ENCODE assay signal across 8 cellular contexts in genomic region chr5:74641014-74641777, GRCh38. TPM values are rescaled to one million over a fixed set of nuclear protein-coding genes. Genes with fewer than 3 reads are reported as not detected.
DNase-seq lines count a peak whose midpoint lies in the region; ATAC-seq, FAIRE-seq and TF ChIP-seq lines count a peak whose summit lies in the region.

No MANE protein-coding gene starts in this region.

- POLR2A ChIA-PET in K562 (lab: Yijun Ruan, JAX): interaction anchor here (0.6 to 1.9 kb wide), 6 partner anchors 14 to 566 kb away, joined by 3 to 5 read pairs (median 4); no protein-coding TSS in a partner anchor

- CTCF ChIA-PET in K562 (lab: Yijun Ruan, JAX; ENCODE audit: low intra/inter-chr PET ratio): interaction anchor here (1.1 kb wide), 1 partner anchor 739 kb away, joined by 3 read pairs; no protein-coding TSS in a partner anchor

- no peak for TF ChIP-seq CTCF in GM20000 (IDR thresholded peaks at IDR 0.05; ENCODE audit: extremely low read depth, missing control alignments)
- no peak for TF ChIP-seq CTCF in HL-60 (IDR thresholded peaks at IDR 0.05; ENCODE audit: insufficient read depth, low read length)
- no peak for TF ChIP-seq CTCF in K562 (IDR thresholded peaks at IDR 0.05 in 2 of 3, conservative IDR thresholded peaks at IDR 0.05 in 1 of 3; ENCODE audit: insufficient read depth in 2 of 3, low read depth in 1 of 3, low read length in 3 of 3)
- TF ChIP-seq CTCF in retinal pigment epithelial cell (conservative IDR thresholded peaks at IDR 0.05; ENCODE audit: low read depth, low read length): no peak

- H3K4me3 ChIP-seq in HL-60 (replicated peaks; ENCODE audit: insufficient read depth, low read length) (peak overlapping the region; percentile 66), K562 (peak overlapping the region; percentile 36), iPS-18a (ENCODE audit: low read length) (peak overlapping the region; percentile 72), retinal pigment epithelial cell (ENCODE audit: low read length) (peak overlapping the region; percentile 95)

- H3K27me3 ChIP-seq in HL-60 (ENCODE audit: insufficient read depth, poor library complexity, severe bottlenecking): no peaks in the 10 kb centered on the region
- peaks cover 16 to 42% of the 10 kb centered on the region in 2 experiments; a peak in 4 of 5 replicates for H3K27me3 ChIP-seq in K562 (ENCODE audit: control insufficient read depth in 2 of 2, insufficient read depth in 2 of 2, low read length in 2 of 2)
- peaks cover 35% of the 10 kb centered on the region for H3K27me3 ChIP-seq in iPS-18a (ENCODE audit: control insufficient read depth, insufficient read depth, low read length)

- H3K4me1 ChIP-seq in K562 (replicated peaks in 1 of 2; ENCODE audit: control insufficient read depth in 2 of 2, insufficient read depth in 2 of 2, low read length in 2 of 2) (peaks cover 9 to 19% of the 10 kb centered on the region in 2 experiments; a peak in 3 of 5 replicates), iPS-18a (ENCODE audit: control insufficient read depth, low read depth, low read length) (peaks cover 12% of the 10 kb centered on the region)

- WGBS in K562 (ENCODE audit: insufficient coverage, low coverage, missing lambda C conversion rate): 3% methylated on average over 39 of the region's 42 CpGs

- no peak for FAIRE-seq in K562 (lab: Jason Lieb, UNC)

- H3K9me3 ChIP-seq in K562 (replicated peaks; ENCODE audit: control insufficient read depth, insufficient read depth, low read depth, low read length) (no peaks in the 10 kb centered on the region), iPS-18a (ENCODE audit: control insufficient read depth, low read depth, low read length) (no peaks in the 10 kb centered on the region)

- ATAC-seq in K562: peak; percentile 13

- H3K27ac ChIP-seq in HL-60 (replicated peaks) (peak overlapping the region; percentile 53), K562 (ENCODE audit: extremely low read depth, low read depth, low read length) (no peak overlapping the region; the same call in 2 of the 3 replicates), iPS-18a (ENCODE audit: low read length) (peak overlapping the region; percentile 21)

- no peak for TF ChIP-seq POLR2A in K562 (conservative IDR thresholded peaks at IDR 0.05)

- no peak for TF ChIP-seq EP300 in K562 (IDR thresholded peaks at IDR 0.05; ENCODE audit: low read length)

- peak overlapping the region; percentile 65; the same call in 1 of the 2 replicates for H2AFZ ChIP-seq in K562 (ENCODE audit: low read depth, low read length)

- 0 out of 4 replicates have a peak overlapping the region, but pooled peaks of 1 of the 2 experiments have one; percentile 50 for H3K9ac ChIP-seq in K562 (ENCODE audit: insufficient read depth in 1 of 2, low read depth in 2 of 2, low read length in 2 of 2)
- H3K9ac ChIP-seq in iPS-18a (ENCODE audit: low read length): peak overlapping the region; percentile 74

- H3K4me2 ChIP-seq in K562 (ENCODE audit: insufficient read depth, low read length): peak overlapping the region; percentile 59

- TF ChIP-seq RAD21 in K562 (CRISPR knock-in tag; conservative IDR thresholded peaks at IDR 0.05 in 1 of 2, IDR thresholded peaks at IDR 0.05 in 1 of 2): no peak

- DNase-seq in COR-L47 (lab: John Stamatoyannopoulos, UW): peak; percentile 92
- peak; percentile 34 for DNase-seq in GM20000 (ENCODE audit: low spot score)
- peak; percentile 37 to 39 for DNase-seq in HL-60 (ENCODE audit: low read depth in 1 of 2, low spot score in 1 of 2)
- DNase-seq in SK-N-DZ (ENCODE audit: low spot score): peak; percentile 87
- DNase-seq in K562 (ENCODE audit: extremely low read depth in 1 of 4, low spot score in 3 of 4): peak; percentile 28 to 51 (median 47)
- DNase-seq in retinal pigment epithelial cell (ENCODE audit: low read depth): no peak
- DNase-seq in NCI-H1694 treated with DMSO at 0.1 percent for 48 hours (lab: John Stamatoyannopoulos, UW): no peak

- no peaks in the 10 kb centered on the region for H3K9me1 ChIP-seq in K562 (ENCODE audit: control insufficient read depth, insufficient read depth, low read length)

- H4K20me1 ChIP-seq in K562 (replicated peaks; ENCODE audit: control insufficient read depth, insufficient read depth, low read length): no peaks in the 10 kb centered on the region

- H3K36me3 ChIP-seq in K562 (ENCODE audit: control insufficient read depth, insufficient read depth, low read length) (no peaks in the 10 kb centered on the region), iPS-18a (ENCODE audit: control insufficient read depth, low read depth, low read length) (no peaks in the 10 kb centered on the region)

- intact Hi-C loops in K562 (cut with micrococcal nuclease): loop anchor here (5.0 kb wide), 2 partner anchors 249 to 429 kb away; no protein-coding TSS in a partner anchor

- BruUV-seq in K562 (replicated peaks; lab: Mats Ljungman, UMichigan): no TSS peak

- no peaks in the 10 kb centered on the region for H3K79me2 ChIP-seq in K562 (ENCODE audit: control insufficient read depth, insufficient read depth, low read length)

- in situ Hi-C loops in K562 (cut with MboI): loop anchor here (25.0 kb wide), 1 partner anchor 604 kb away; no protein-coding TSS in a partner anchor

TF ChIP-seq in K562, 482 proteins besides CTCF, POLR2A, EP300 and RAD21 (continues in another document):
- TF ChIP-seq ZFPM2 (CRISPR knock-in tag; IDR thresholded peaks at IDR 0.05) (no peak), NFIX (CRISPR knock-in tag; IDR thresholded peaks at IDR 0.05; ENCODE audit: low read depth) (peak; percentile 64), DMBX1 (CRISPR knock-in tag; IDR thresholded peaks at IDR 0.05; ENCODE audit: borderline replicate concordance) (no peak), MNT (conservative IDR thresholded peaks at IDR 0.05) (peak; percentile 51 to 70; a peak in 3 of 4 replicates)

RNA-seq across cellular contexts. Expression of gene ENC1, which starts 0.7 kb away (rescaled TPM):
- polyA plus RNA-seq in SK-N-DZ (2014; cell fraction: cytosol; rRNA removed): 8.4 and 11.2 TPM in 2 replicates
- polyA plus RNA-seq in SK-N-DZ (2014; cell fraction: nucleus; rRNA removed): 7.7 and 8.7 TPM in 2 replicates
- 0.92 and 4.1 TPM in 2 replicates for total RNA-seq in K562 (2011; cell fraction: chromatin; rRNA removed; ENCODE audit: low replicate concordance)
- 0.66 and 3.7 TPM in 2 replicates for total RNA-seq in K562 (2011; cell fraction: nucleolus; rRNA removed)
- total RNA-seq in K562 (2011; cell fraction: nucleoplasm; rRNA removed): 0.51 and 0.84 TPM in 2 replicates
- total RNA-seq in K562 (2014; rRNA removed): 0.86 and 4.1 TPM in 2 replicates
- 1.1 and 1.2 TPM in 2 replicates for total RNA-seq in K562 (2014; rRNA removed; fragmentation: Illumina TruSeq; extraction: Trizol)
- 1.3 and 1.5 TPM in 2 replicates for total RNA-seq in K562 (2015; rRNA removed; fragmentation: Illumina TruSeq; extraction: Trizol)
- 2.5 and 2.6 TPM in 2 replicates for total RNA-seq in K562 (2021)
- 1.9 and 3.2 TPM in 2 replicates for polyA plus RNA-seq in K562 (2011; rRNA removed)
- polyA plus RNA-seq in K562 (2011; cell fraction: cytosol; rRNA removed): 1.5 and 4.8 TPM in 2 replicates
- 4.3 and 10.7 TPM in 2 replicates for polyA plus RNA-seq in K562 (2011; cell fraction: nucleus; rRNA removed)
- polyA plus RNA-seq in K562 (2012): 2.0 TPM in 2 replicates
- polyA plus RNA-seq in K562 (2014; fragmentation: Illumina TruSeq; extraction: Trizol): 0.97 and 1.1 TPM in 2 replicates
- under 1 TPM; 0.17 to 0.37 TPM for polyA plus RNA-seq in K562 (2014; fragmentation: Nextera tagmentation; extraction: Ambion mirVana)
- polyA plus RNA-seq in K562 (2014; rRNA removed): 0.67 and 0.91 TPM in 2 replicates
- polyA minus RNA-seq in K562 (2011; rRNA and poly(A)+ RNA removed): 5.4 and 9.5 TPM in 2 replicates
- polyA minus RNA-seq in K562 (2011; cell fraction: cytosol; rRNA and poly(A)+ RNA removed): 2.4 and 4.6 TPM in 2 replicates
- 7.8 and 13.5 TPM in 2 replicates for polyA minus RNA-seq in K562 (2011; cell fraction: nucleus; rRNA and poly(A)+ RNA removed)

RNA-seq across cellular contexts. Expression of gene HEXB, which starts 43.8 kb away (rescaled TPM):
- polyA plus RNA-seq in SK-N-DZ (2014; cell fraction: cytosol; rRNA removed): 27.8 and 31.9 TPM in 2 replicates
- polyA plus RNA-seq in SK-N-DZ (2014; cell fraction: nucleus; rRNA removed): 20.2 and 25.0 TPM in 2 replicates
- total RNA-seq in K562 (2011; cell fraction: chromatin; rRNA removed; ENCODE audit: low replicate concordance): 81.4 and 164 TPM in 2 replicates
- total RNA-seq in K562 (2011; cell fraction: nucleolus; rRNA removed): 95.6 and 99.2 TPM in 2 replicates
- 119 and 129 TPM in 2 replicates for total RNA-seq in K562 (2011; cell fraction: nucleoplasm; rRNA removed)
- total RNA-seq in K562 (2014; rRNA removed) (128 and 135 TPM in 2 replicates), K562 (2014; rRNA removed; fragmentation: Illumina TruSeq; extraction: Trizol) (115 and 129 TPM in 2 replicates), K562 (2015; rRNA removed; fragmentation: Illumina TruSeq; extraction: Trizol) (142 and 158 TPM in 2 replicates), K562 (2021) (88.1 and 94.9 TPM in 2 replicates)
- polyA plus RNA-seq in K562 (2011; rRNA removed) (60.6 and 126 TPM in 2 replicates), K562 (2014; fragmentation: Illumina TruSeq; extraction: Trizol) (101 and 106 TPM in 2 replicates), K562 (2014; fragmentation: Nextera tagmentation; extraction: Ambion mirVana) (10 to 100 TPM; 22.9 to 37.1 TPM), K562 (2014; rRNA removed) (105 and 108 TPM in 2 replicates)
- polyA plus RNA-seq in K562 (2011; cell fraction: cytosol; rRNA removed): 50.8 and 91.3 TPM in 2 replicates
- polyA plus RNA-seq in K562 (2011; cell fraction: nucleus; rRNA removed): 28.3 and 29.2 TPM in 2 replicates
- polyA plus RNA-seq in K562 (2012): 119 and 129 TPM in 2 replicates
- polyA minus RNA-seq in K562 (2011; rRNA and poly(A)+ RNA removed): 108 and 142 TPM in 2 replicates
- 21.8 and 38.4 TPM in 2 replicates for polyA minus RNA-seq in K562 (2011; cell fraction: cytosol; rRNA and poly(A)+ RNA removed)
- 31.5 and 35.0 TPM in 2 replicates for polyA minus RNA-seq in K562 (2011; cell fraction: nucleus; rRNA and poly(A)+ RNA removed)

Comparison
In these comparisons a context has a peak if more than half of its experiments do, and no peak if none do; other contexts are left out.
1. DNase-seq: peak in COR-L47 (single experiment), GM20000 (single experiment), HL-60 (2 of 2), SK-N-DZ (single experiment) and K562 (4 of 4); none in retinal pigment epithelial cell (single experiment) and NCI-H1694 treated with DMSO at 0.1 percent for 48 hours (single experiment).
2. H3K4me3 ChIP-seq: peak in every context shown above with its lines; median percentile 95 in retinal pigment epithelial cell; 72 in iPS-18a; 66 in HL-60; 36 in K562.